In the genomic region with DNA sequence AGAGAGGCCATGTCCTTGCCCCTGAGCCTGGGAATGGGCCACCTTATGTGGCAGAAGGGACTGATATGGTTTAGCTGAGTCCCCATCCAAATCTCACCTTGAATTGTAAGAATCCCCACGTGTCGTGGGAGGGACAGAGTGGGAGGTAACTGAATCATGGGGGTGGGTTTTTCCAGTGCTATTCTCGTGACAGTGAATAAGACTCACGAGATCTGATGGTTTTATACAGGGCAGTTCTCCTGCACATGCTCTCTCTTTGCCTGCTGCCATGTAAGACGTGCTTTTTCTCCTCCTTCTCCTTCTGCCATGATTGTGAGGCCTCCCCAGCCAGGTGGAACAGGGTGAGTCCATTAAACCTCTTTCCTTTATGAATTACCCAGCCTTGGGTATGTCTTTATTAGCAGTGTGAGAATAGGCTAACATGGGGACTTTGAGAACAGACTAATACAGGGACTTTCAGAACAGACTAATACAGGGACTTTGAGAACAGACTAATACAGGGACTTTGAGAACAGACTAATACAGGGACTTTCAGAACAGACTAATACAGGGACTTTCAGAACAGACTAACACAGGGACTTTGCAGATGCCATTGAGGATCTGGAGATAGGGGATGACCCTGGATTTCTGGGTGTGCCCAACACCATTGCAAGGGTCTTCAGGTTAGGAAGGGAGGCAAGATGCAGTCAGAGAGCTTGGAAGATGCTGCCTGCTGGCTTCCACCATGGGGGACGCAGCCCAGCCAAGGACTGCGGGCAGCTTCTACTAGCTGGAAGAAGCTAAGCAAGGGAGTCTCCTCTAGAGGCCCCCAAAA, we compare ENCODE assay signal across 13 cellular contexts.
A peak's percentile ranks its signal among the peaks of the same experiment; 100 is the strongest.
DNase-seq lines count a peak whose midpoint lies in the region; ATAC-seq and TF ChIP-seq lines count a peak whose summit lies in the region.
"Had no signal": no experiment of that assay in that cellular context is flagged by ENCODE, and none has a peak within 500 bp of the region (broad histone marks: within the 10 kb centered on the region; RNA-seq: fewer than 3 reads in every experiment).

No MANE protein-coding gene starts in this region.

- H3K36me3 ChIP-seq in GM23248 (ENCODE audit: low read depth), result 0 out of 2 replicates have a peak, but pooled peaks cover 4% of the 10 kb centered on the region
- H3K36me3 ChIP-seq: breast epithelium had no signal

- H3K9me3 Mint-ChIP-seq in endothelial cell (ENCODE audit: unreplicated experiment), result no peaks in the 10 kb centered on the region

- WGBS in GM23248 (ENCODE audit: low coverage in 1 of 2, low lambda C conversion rate in 2 of 2, missing lambda C conversion rate in 2 of 2), 2 experiments, result 83 to 93% methylated on average over 7 of the region's 7 CpGs

- H3K4me1 Mint-ChIP-seq in endothelial cell (ENCODE audit: unreplicated experiment), result peaks cover 7% of the 10 kb centered on the region

- no peaks in the 10 kb centered on the region for H3K9me3 ChIP-seq in GM23248 (ENCODE audit: low read depth)
- H3K9me3 ChIP-seq: breast epithelium had no signal

- peaks cover 11% of the 10 kb centered on the region for H3K27me3 Mint-ChIP-seq in endothelial cell (ENCODE audit: unreplicated experiment)

- H3K27ac ChIP-seq in GM23248, result no peak overlapping the region
- H3K27ac ChIP-seq: 22Rv1, breast epithelium had no signal

- peak; percentile 67 to 77 for ATAC-seq in activated CD4-positive, CD25-positive, alpha-beta regulatory T cell treated with anti-CD3 and anti-CD28 coated beads, Interleukin-2, amount 50 U/mL, for 24 hours
- ATAC-seq in GM21360 (IDR thresholded peaks at IDR 0.05; ENCODE audit: unreplicated experiment) (peak; percentile 71), HG03095 (IDR thresholded peaks at IDR 0.05; ENCODE audit: unreplicated experiment) (peak; percentile 69), sciatic nerve (no peak)

- H3K27ac Mint-ChIP-seq in endothelial cell (ENCODE audit: unreplicated experiment), result peak overlapping the region; percentile 18

- H3K4me3 Mint-ChIP-seq in endothelial cell (ENCODE audit: unreplicated experiment), result peak overlapping the region; percentile 76

- no peak overlapping the region for H2AFZ ChIP-seq in GM23248

- in situ Hi-C loops in GM23248 (cut with MboI), result no loop called here

- no peaks in the 10 kb centered on the region for H3F3A ChIP-seq in GM23248 (ENCODE audit: insufficient read depth)

- no peak overlapping the region for H3K9ac ChIP-seq in GM23248

- no peaks in the 10 kb centered on the region for H3K79me2 ChIP-seq in GM23248 (ENCODE audit: insufficient read depth)

- TF ChIP-seq CTCF in endothelial cell (IDR thresholded peaks at IDR 0.05; ENCODE audit: unreplicated experiment), result no peak

- no peaks in the 10 kb centered on the region for H4K20me1 ChIP-seq in GM23248 (ENCODE audit: insufficient read depth)

- no peaks in the 10 kb centered on the region for H3K9me2 ChIP-seq in GM23248 (ENCODE audit: insufficient read depth)

- no peak overlapping the region for H3K4me2 ChIP-seq in GM23248 (ENCODE audit: unreplicated experiment)

- peaks cover 49% of the 10 kb centered on the region for H3K36me3 Mint-ChIP-seq in endothelial cell (ENCODE audit: low read depth, unreplicated experiment)

- H3K4me3 ChIP-seq in GM23248, result no peak overlapping the region
- H3K4me3 ChIP-seq: breast epithelium had no signal

- DNase-seq in activated CD4-positive, CD25-positive, alpha-beta regulatory T cell treated with anti-CD3 and anti-CD28 coated beads, Interleukin-2, amount 50 U/mL, for 72 hours, result no peak
- DNase-seq in endothelial cell (ENCODE audit: low spot score) (no peak), sciatic nerve (ENCODE audit: low spot score) (no peak), cardiac septum (ENCODE audit: low spot score) (no peak), GM23248 (no peak)
- DNase-seq: activated CD8-positive, alpha-beta memory T cell treated with anti-CD3 and anti-CD28 coated beads for 24 hours; MM.1S; NCI-H69 had no signal

- no peaks in the 10 kb centered on the region for H3K27me3 ChIP-seq in GM23248 (replicated peaks; ENCODE audit: insufficient read depth)
- H3K27me3 ChIP-seq: breast epithelium had no signal

- H3K4me1 ChIP-seq in GM23248 (ENCODE audit: insufficient read depth), result no peaks in the 10 kb centered on the region
- H3K4me1 ChIP-seq: breast epithelium had no signal

- intact Hi-C loops in sciatic nerve (cut with DNase I), result no loop called here
- intact Hi-C loops in cardiac septum (cut with DNase I), result no loop called here
